In the genomic region with DNA sequence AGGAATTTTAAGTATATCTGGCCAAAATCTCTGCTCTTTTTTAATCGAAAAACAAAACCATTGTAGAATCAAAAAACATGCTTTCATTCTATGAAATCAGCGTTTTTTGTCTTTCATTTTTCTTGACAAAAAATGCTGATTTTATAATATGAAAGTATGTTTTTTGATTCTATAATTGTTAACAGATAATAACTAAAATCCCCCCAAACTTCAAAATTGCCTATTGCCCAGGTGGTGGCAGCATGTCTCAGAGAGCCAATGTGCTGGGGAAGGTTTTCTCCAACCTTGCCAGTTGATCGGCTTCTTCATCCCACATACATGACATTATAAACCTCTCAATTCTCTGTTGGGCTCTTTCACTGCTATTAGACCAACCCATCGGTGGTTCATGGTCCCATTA, we compare ENCODE assay signal across 9 cellular contexts. TPM values are rescaled to one million over a fixed set of nuclear protein-coding genes. Genes with fewer than 3 reads are reported as not detected.
DNase-seq lines count a peak whose midpoint lies in the region; ATAC-seq and TF ChIP-seq lines count a peak whose summit lies in the region.
"Had no signal": no experiment of that assay in that cellular context is flagged by ENCODE, and none has a peak within 500 bp of the region (broad histone marks: within the 10 kb centered on the region; RNA-seq: fewer than 3 reads in every experiment).

No MANE protein-coding gene starts in this region.

- H3K27ac Mint-ChIP-seq in T-helper 2 cell treated with Interferon-gamma antibody and Interleukin-4, amounts not matched to agents 5 μg/mL and 100 μg/mL, for 36 hours: no peak overlapping the region

- peaks cover 10% of the 10 kb centered on the region for H3K36me3 Mint-ChIP-seq in T-helper 2 cell treated with Interferon-gamma antibody and Interleukin-4, amounts not matched to agents 5 μg/mL and 100 μg/mL, for 36 hours (ENCODE audit: low read depth)

- H3K27me3 ChIP-seq in colonic mucosa: no peaks in the 10 kb centered on the region
- no peaks in the 10 kb centered on the region for H3K27me3 ChIP-seq in osteoblast (ENCODE audit: insufficient read depth, low read length)
- H3K27me3 ChIP-seq in aorta (ENCODE audit: control insufficient read depth in 1 of 2, insufficient read depth in 2 of 2, low read length in 1 of 2): no peaks in the 10 kb centered on the region
- H3K27me3 ChIP-seq: adrenal gland had no signal

- H3K27ac ChIP-seq in colonic mucosa: no peak overlapping the region
- H3K27ac ChIP-seq in osteoblast (ENCODE audit: low read depth, low read length): no peak overlapping the region
- H3K27ac ChIP-seq in aorta (ENCODE audit: low read depth in 1 of 2, low read length in 2 of 2): no peak overlapping the region
- H3K27ac ChIP-seq: adrenal gland had no signal

- no peak overlapping the region for H3K4me3 Mint-ChIP-seq in T-helper 2 cell treated with Interferon-gamma antibody and Interleukin-4, amounts not matched to agents 5 μg/mL and 100 μg/mL, for 36 hours

- H3K4me1 ChIP-seq in colonic mucosa: no peaks in the 10 kb centered on the region
- H3K4me1 ChIP-seq in osteoblast (ENCODE audit: insufficient read depth, low read length): peaks cover 12% of the 10 kb centered on the region
- H3K4me1 ChIP-seq in aorta (ENCODE audit: control insufficient read depth in 1 of 2, insufficient read depth in 2 of 2, low read length in 2 of 2): peaks cover 0 to 4% of the 10 kb centered on the region in 2 donors

- H4K20me1 ChIP-seq in osteoblast (ENCODE audit: insufficient read depth, low read length): no peaks in the 10 kb centered on the region

- H3K4me2 ChIP-seq in osteoblast (ENCODE audit: insufficient read depth, low read length): no peak overlapping the region

- H3K79me2 ChIP-seq in osteoblast (ENCODE audit: insufficient read depth, low read length): peaks cover 23% of the 10 kb centered on the region

- intact Hi-C loops in colonic mucosa (cut with DNase I) (no loop called here), lower leg skin (cut with DNase I; ENCODE audit: low total_unique reads) (no loop called here), aorta (cut with DNase I) (loop anchor here in 1 of 2 donors (10.0 kb wide), 2 partner anchors 203 to 457 kb away; no protein-coding TSS in a partner anchor), cardiac septum (cut with DNase I) (loop anchor here (10.0 kb wide), 3 partner anchors 213 to 497 kb away; no protein-coding TSS in a partner anchor)

- TF ChIP-seq CTCF in colonic mucosa (IDR thresholded peaks at IDR 0.05) (peak; percentile 29), osteoblast (IDR thresholded peaks at IDR 0.05; ENCODE audit: extremely low read depth, low read depth, low read length) (peak; percentile 68), lower leg skin (IDR thresholded peaks at IDR 0.05) (no peak)

- TF ChIP-seq POLR2A in lower leg skin (IDR thresholded peaks at IDR 0.05): no peak

- H3K9me3 ChIP-seq in colonic mucosa: no peaks in the 10 kb centered on the region
- no peaks in the 10 kb centered on the region for H3K9me3 ChIP-seq in osteoblast (ENCODE audit: low read depth, low read length)
- H3K9me3 ChIP-seq in aorta (ENCODE audit: control insufficient read depth, low read length): no peaks in the 10 kb centered on the region
- H3K9me3 ChIP-seq: adrenal gland had no signal

- no peak for ATAC-seq in aorta (ENCODE audit: low FRiP score)

- no peak overlapping the region for H3K4me3 ChIP-seq in colonic mucosa
- no peak overlapping the region for H3K4me3 ChIP-seq in osteoblast (ENCODE audit: insufficient read depth, low read length)
- no peak overlapping the region for H3K4me3 ChIP-seq in lower leg skin (ENCODE audit: low read depth, poor library complexity, severe bottlenecking)
- no peak overlapping the region for H3K4me3 ChIP-seq in aorta (ENCODE audit: low read length in 2 of 2)
- H3K4me3 ChIP-seq: adrenal gland had no signal

- H3K4me1 Mint-ChIP-seq in T-helper 2 cell treated with Interferon-gamma antibody and Interleukin-4, amounts not matched to agents 5 μg/mL and 100 μg/mL, for 36 hours (ENCODE audit: low read depth): peaks cover 9% of the 10 kb centered on the region

- WGBS in lower leg skin, 2 donors: 59 to 61% methylated on average over 4 of the region's 4 CpGs
- WGBS in aorta, 2 donors: 57 to 60% methylated on average over 4 of the region's 4 CpGs

- no peak overlapping the region for H3K9ac ChIP-seq in colonic mucosa (ENCODE audit: low read depth in 2 of 2, low read length in 2 of 2)

- no peaks in the 10 kb centered on the region for H3K27me3 Mint-ChIP-seq in T-helper 2 cell treated with Interferon-gamma antibody and Interleukin-4, amounts not matched to agents 5 μg/mL and 100 μg/mL, for 36 hours (ENCODE audit: low read depth)

- no peaks in the 10 kb centered on the region for H3K36me3 ChIP-seq in colonic mucosa
- no peaks in the 10 kb centered on the region for H3K36me3 ChIP-seq in osteoblast (ENCODE audit: insufficient read depth, low read length)
- no peaks in the 10 kb centered on the region for H3K36me3 ChIP-seq in aorta (ENCODE audit: control insufficient read depth in 1 of 2, insufficient read depth in 2 of 2, low read length in 1 of 2)
- H3K36me3 ChIP-seq: adrenal gland had no signal

- peak; percentile 70 for DNase-seq in GM03348 (ENCODE audit: low spot score)
- DNase-seq in LHCN-M2 (ENCODE audit: low read depth): peak; percentile 58
- DNase-seq in colonic mucosa: no peak
- peak; percentile 78 for DNase-seq in osteoblast (ENCODE audit: insufficient read length, low spot score, missing footprints)
- no peak for DNase-seq in lower leg skin (ENCODE audit: low spot score in 2 of 2)
- DNase-seq in T-helper 2 cell treated with Interferon-gamma antibody and Interleukin-4, amounts not matched to agents 5 μg/mL and 100 μg/mL, for 36 hours (ENCODE audit: low spot score): no peak
- DNase-seq in aorta: no peak
- DNase-seq in cardiac septum (ENCODE audit: low spot score): no peak

- no peaks in the 10 kb centered on the region for H3K9me3 Mint-ChIP-seq in T-helper 2 cell treated with Interferon-gamma antibody and Interleukin-4, amounts not matched to agents 5 μg/mL and 100 μg/mL, for 36 hours

- H2AFZ ChIP-seq in osteoblast (ENCODE audit: low read length): no peak overlapping the region

RNA-seq across cellular contexts. Expression of gene SMIM15, which starts 5.1 kb away (rescaled TPM):
- total RNA-seq in LHCN-M2 (2014; rRNA removed): 67.7 and 70.0 TPM in 2 replicates
- polyA plus RNA-seq in LHCN-M2 (2012): 34.0 TPM
- 100 to 1,000 TPM in 1 of 2 donors, 10 to 100 TPM in 1; 99.6 to 123 TPM for total RNA-seq in colonic mucosa
- total RNA-seq in osteoblast: 30.6 and 31.8 TPM in 2 replicates
- 10 to 100 TPM; 29.2 to 33.8 (median 30.3) TPM for total RNA-seq in lower leg skin
- total RNA-seq in aorta: 10 to 100 TPM; 33.3 to 41.1 TPM
- polyA plus RNA-seq in aorta: 10 to 100 TPM; 21.8 to 33.9 TPM
- 20.0 TPM for total RNA-seq in cardiac septum

Comparison
In these comparisons a context has a peak if more than half of its experiments do, and no peak if none do; other contexts are left out.
1. DNase-seq: peak in GM03348 (single experiment), LHCN-M2 (single experiment) and osteoblast (single experiment); none in colonic mucosa (single experiment), lower leg skin (0 of 2), T-helper 2 cell treated with Interferon-gamma antibody and Interleukin-4, amounts not matched to agents 5 μg/mL and 100 μg/mL, for 36 hours (single experiment), aorta (0 of 2) and cardiac septum (single experiment).
2. CTCF ChIP-seq: peak in colonic mucosa (single experiment) and osteoblast (single experiment); none in lower leg skin (0 of 3).